Comparison of ENCODE assay signal across 9 cellular contexts in genomic region chr15:34342737-34343575, GRCh38. TPM values are rescaled to one million over a fixed set of nuclear protein-coding genes. Genes with fewer than 3 reads are reported as not detected.
DNase-seq lines count a peak whose midpoint lies in the region; ATAC-seq, FAIRE-seq and TF ChIP-seq lines count a peak whose summit lies in the region.
"Had no signal": no experiment of that assay in that cellular context is flagged by ENCODE, and none has a peak within 500 bp of the region (broad histone marks: within the 10 kb centered on the region; RNA-seq: fewer than 3 reads in every experiment).

Gene NOP10 (minus strand): TSS chr15:34343136. CDS start chr15:34343073, 63 bp downstream.
Gene NUTM1 (plus strand): TSS chr15:34343315. CDS start chr15:34343697, 382 bp downstream.

- H3K27ac Mint-ChIP-seq in WTC11, result peak within 1 kb of the TSS; percentile 85

- no peaks in the 10 kb centered on the region for H3K27me3 ChIP-seq in keratinocyte (ENCODE audit: control insufficient read depth, extremely low read depth, insufficient read depth, low read length)

- peaks cover 8% of the 10 kb centered on the region for H3K4me1 ChIP-seq in keratinocyte (ENCODE audit: control insufficient read depth, extremely low read depth, insufficient read depth, low read length)

- peaks cover 25% of the 10 kb centered on the region for H3K36me3 Mint-ChIP-seq in WTC11

- H3K9me3 ChIP-seq in keratinocyte (ENCODE audit: control insufficient read depth, low read depth, low read length), result no peaks in the 10 kb centered on the region

- H3K9ac ChIP-seq in keratinocyte (ENCODE audit: control insufficient read depth, extremely low read depth, insufficient read depth, low read length), result peak within 1 kb of the TSS; percentile 99

- H3K4me3 Mint-ChIP-seq in WTC11, result no peak within 1 kb of the TSS

- peaks cover 25% of the 10 kb centered on the region for H3K79me2 ChIP-seq in keratinocyte (ENCODE audit: control insufficient read depth, insufficient read depth, low read length)

- peak within 1 kb of the TSS; percentile 68 for H3K4me2 ChIP-seq in keratinocyte (ENCODE audit: control insufficient read depth, extremely low read depth, insufficient read depth, low read depth, low read length)

- H3K27me3 Mint-ChIP-seq in WTC11 (ENCODE audit: low read depth), result no peaks in the 10 kb centered on the region

- H2AFZ ChIP-seq in keratinocyte (ENCODE audit: control insufficient read depth, low read length), result peak within 1 kb of the TSS; percentile 100

- DNase-seq in AG09319 (ENCODE audit: extremely low read depth, low read depth), result peak; percentile 78
- DNase-seq in NCI-H2227 treated with DMSO at 0.1 percent for 48 hours (lab: John Stamatoyannopoulos, UW), result peak; percentile 84
- DNase-seq in WTC11 (ENCODE audit: low spot score), result peak; percentile 97
- peak in 60 of 61 donors; percentile 37 to 95 (median 86) for DNase-seq in caudate nucleus (lab: John Stamatoyannopoulos, UW)
- DNase-seq in keratinocyte (ENCODE audit: low read depth, low spot score), result no peak
- DNase-seq in stimulated activated CD4-positive, alpha-beta T cell treated with anti-CD3 and anti-CD28 coated beads, Interleukin-12 subunit alpha, Interleukin-12 subunit beta, amount 100 ng/mL, for 48 hours (ENCODE audit: low read depth in 2 of 3, low spot score in 1 of 3), result peak; percentile 91 to 97 (median 93)

- no peaks in the 10 kb centered on the region for H4K20me1 ChIP-seq in keratinocyte (ENCODE audit: control insufficient read depth, extremely low read depth, insufficient read depth, low read length)

- dilution Hi-C loops in keratinocyte (cut with MboI; ENCODE audit: extremely low pct_ligation_motif_present, low sequenced_read_pairs), result no loop called here

- TF ChIP-seq CTCF in AG09319 (IDR thresholded peaks at IDR 0.05; ENCODE audit: low read depth, low read length), result peak; percentile 96
- peak; percentile 98 for TF ChIP-seq CTCF in WTC11 (IDR thresholded peaks at IDR 0.05)
- TF ChIP-seq CTCF in keratinocyte (optimal IDR thresholded peaks at IDR 0.05 in 1 of 3, IDR thresholded peaks at IDR 0.05 in 1 of 3, conservative IDR thresholded peaks at IDR 0.05 in 1 of 3; ENCODE audit: extremely low read depth in 1 of 3, insufficient read depth in 2 of 3, low read length in 3 of 3), result peak; percentile 90 to 99 (median 96)

- peak; percentile 84 for FAIRE-seq in keratinocyte (lab: Jason Lieb, UNC)

- H3K9me1 ChIP-seq in keratinocyte (ENCODE audit: control insufficient read depth, extremely low read depth, insufficient read depth, low read length), result peaks cover 2% of the 10 kb centered on the region

- POLR2A ChIA-PET in WTC11 (lab: Charles Lee), result interaction anchor here (0.9 to 1.6 kb wide), 6 partner anchors 11 to 245 kb away, joined by 3 to 8 read pairs (median 4); partner anchors contain the start of genes EMC7, LPCAT4 and PGBD4

- H3K36me3 ChIP-seq in keratinocyte (ENCODE audit: control insufficient read depth in 2 of 2, extremely low read depth in 1 of 2, insufficient read depth in 2 of 2, low read length in 2 of 2), result peaks cover 5 to 7% of the 10 kb centered on the region in 2 experiments

- H3K9me3 Mint-ChIP-seq in WTC11, result no peaks in the 10 kb centered on the region

- peaks cover 30% of the 10 kb centered on the region for H3K4me1 Mint-ChIP-seq in WTC11

- H3K4me3 ChIP-seq in keratinocyte (ENCODE audit: control insufficient read depth in 2 of 3, extremely low read depth in 1 of 3, insufficient read depth in 2 of 3, low read depth in 1 of 3, low read length in 3 of 3), result peak within 1 kb of the TSS; percentile 71 to 100 (median 99)

- CTCF ChIA-PET in WTC11 (lab: Charles Lee), result interaction anchor here (0.6 to 2.1 kb wide), 15 partner anchors 9 to 245 kb away, joined by 3 to 27 read pairs (median 5); partner anchors contain the start of genes KATNBL1 and LPCAT4

- H3K27ac ChIP-seq in caudate nucleus (ENCODE audit: low read depth, low read length) (peak within 1 kb of the TSS; percentile 78), keratinocyte (ENCODE audit: control insufficient read depth, insufficient read depth, low read length) (peak within 1 kb of the TSS; percentile 99)

- peak; percentile 84 for ATAC-seq in GM18907 (IDR thresholded peaks at IDR 0.05; ENCODE audit: unreplicated experiment)
- peak; percentile 87 for ATAC-seq in HG03159 (IDR thresholded peaks at IDR 0.05; ENCODE audit: unreplicated experiment)
- ATAC-seq in WTC11, result peak; percentile 79

TF ChIP-seq in WTC11, 78 proteins besides CTCF, POLR2A, EP300 and RAD21 (continues in another document):
- TF ChIP-seq PRRX2 (CRISPR knock-in tag; IDR thresholded peaks at IDR 0.05) (no peak), NR2C2 (CRISPR knock-in tag; IDR thresholded peaks at IDR 0.05) (no peak), ZNF423 (CRISPR knock-in tag; IDR thresholded peaks at IDR 0.05) (no peak), NR1H2 (CRISPR knock-in tag; IDR thresholded peaks at IDR 0.05) (no peak), ZNF425 (CRISPR knock-in tag; conservative IDR thresholded peaks at IDR 0.05) (no peak), CREM (CRISPR knock-in tag; IDR thresholded peaks at IDR 0.05) (0 out of 2 replicates have a peak, but pooled peaks have one; percentile 39), ETV6 (CRISPR knock-in tag; IDR thresholded peaks at IDR 0.05) (peak; percentile 99), ZNF121 (CRISPR knock-in tag; IDR thresholded peaks at IDR 0.05) (no peak), E2F1 (CRISPR knock-in tag; IDR thresholded peaks at IDR 0.05) (no peak), ATF2 (CRISPR knock-in tag; IDR thresholded peaks at IDR 0.05; ENCODE audit: borderline replicate concordance, low read depth) (no peak), GRHL2 (CRISPR knock-in tag; IDR thresholded peaks at IDR 0.05; ENCODE audit: insufficient replicate concordance, severe bottlenecking) (no peak)

RNA-seq across cellular contexts. Expression of gene NOP10, which starts in this region (rescaled TPM):
- 220 to 234 TPM (median 227 TPM) in 3 replicates for total RNA-seq in WTC11 (2021)
- 492 to 969 TPM (median 663 TPM) in 3 replicates for polyA plus RNA-seq in keratinocyte
- polyA plus RNA-seq in keratinocyte (2011; ENCODE audit: low read depth), result 49.5 TPM
- polyA plus RNA-seq in keratinocyte (2011; cell fraction: cytosol; rRNA removed), result 779 and 1,057 TPM in 2 replicates
- 352 and 411 TPM in 2 replicates for polyA plus RNA-seq in keratinocyte (2011; cell fraction: nucleus; rRNA removed)
- polyA plus RNA-seq in keratinocyte (2012; ENCODE audit: low replicate concordance), result 450 and 453 TPM in 2 replicates
- 239 to 355 TPM (median 293 TPM) in 3 replicates for polyA minus RNA-seq in keratinocyte
- 184 TPM for polyA minus RNA-seq in keratinocyte (2011; cell fraction: cytosol; rRNA and poly(A)+ RNA removed)
- polyA minus RNA-seq in keratinocyte (2011; cell fraction: nucleus; rRNA and poly(A)+ RNA removed), result 45.8 and 53.9 TPM in 2 replicates

RNA-seq across cellular contexts. Expression of gene NUTM1, which starts in this region (rescaled TPM):
- 0.46 to 0.69 TPM (median 0.66 TPM) in 3 replicates for total RNA-seq in WTC11 (2021)
- not detected in 3 replicates for polyA plus RNA-seq in keratinocyte
- not detected for polyA plus RNA-seq in keratinocyte (2011; ENCODE audit: low read depth)
- not detected in 2 replicates for polyA plus RNA-seq in keratinocyte (2011; cell fraction: cytosol; rRNA removed)
- not detected in 2 replicates for polyA plus RNA-seq in keratinocyte (2011; cell fraction: nucleus; rRNA removed)
- polyA plus RNA-seq in keratinocyte (2012; ENCODE audit: low replicate concordance), result not detected in 2 replicates
- not detected in 3 replicates for polyA minus RNA-seq in keratinocyte
- polyA minus RNA-seq in keratinocyte (2011; cell fraction: cytosol; rRNA and poly(A)+ RNA removed), result not detected
- polyA minus RNA-seq in keratinocyte (2011; cell fraction: nucleus; rRNA and poly(A)+ RNA removed), result not detected in 2 replicates
- polyA plus RNA-seq: adipose tissue had no signal
